In genomic region chr11:71272161-71272560, GRCh38 we compare ENCODE assay signal across 24 cellular contexts. TPM values are rescaled to one million over a fixed set of nuclear protein-coding genes. Genes with fewer than 3 reads are reported as not detected.
"Had no signal": no experiment of that assay in that cellular context is flagged by ENCODE, and none has a peak within 500 bp of the region (broad histone marks: within the 10 kb centered on the region; RNA-seq: fewer than 3 reads in every experiment).

No MANE protein-coding gene starts in this region.

- H3K4me3 ChIP-seq: cardiac muscle cell, K562 had no signal

- ATAC-seq: K562, T-cell had no signal

- H3K36me3 ChIP-seq: brain microvascular endothelial cell, cardiac muscle cell had no signal

- H3K27me3 ChIP-seq: brain microvascular endothelial cell, cardiac muscle cell had no signal

- H3K27ac ChIP-seq: brain microvascular endothelial cell, cardiac muscle cell had no signal

- DNase-seq: activated B cell treated with CpG ODN at 0.5 μM for 24 hours; activated CD4-positive, alpha-beta T cell treated with anti-CD3 and anti-CD28 coated beads for 1 hour; activated CD4-positive, alpha-beta T cell treated with anti-CD3 and anti-CD28 coated beads, Interleukin-2, amount 10 ng/mL, durations not matched to agents 24 days and 14 days; activated CD4-positive, alpha-beta T cell treated with anti-CD3 and anti-CD28 coated beads, Interleukin-2, amount 50 U/mL, for 48 hours; activated gamma-delta T cell; activated naive CD4-positive, alpha-beta T cell treated with anti-CD3 and anti-CD28 coated beads, Interleukin-2, amount 10 ng/mL, durations not matched to agents 7 days and 5 days; activated naive CD8-positive, alpha-beta T cell treated with anti-CD3 and anti-CD28 coated beads for 36 hours; activated T-cell treated with anti-CD3 and anti-CD28 coated beads, Interleukin-2, amount 50 U/mL, for 1 hour; brain microvascular endothelial cell; Karpas-422; MM.1S; NCI-H1105; NCI-H146; NCI-H187 treated with DMSO at 0.1 percent for 48 hours; NCI-H2081 treated with DMSO at 0.1 percent for 48 hours; NCI-H446; NCI-H524; SIG-M5; T-cell; T-helper 2 cell; T1000 had no signal

RNA-seq across cellular contexts. Expression of gene SHANK2, which starts 19.8 kb away (rescaled TPM):
- total RNA-seq: activated CD4-positive, alpha-beta T cell treated with anti-CD3 and anti-CD28 coated beads, Interleukin-2, amount 10 ng/mL, durations not matched to agents 24 days and 14 days; activated naive CD8-positive, alpha-beta T cell treated with anti-CD3 and anti-CD28 coated beads for 36 hours; activated T-helper 1 cell treated with anti-CD3 and anti-CD28 coated beads, Interleukin-12 subunit alpha, Interleukin-12 subunit beta, Interleukin-2, Interleukin-4 antibody, amounts not matched to agents 30 ng/mL and 10 ng/mL and 1 ng/mL, durations not matched to agents 14 hours and 24 hours and 36 hours had no signal
